14 cellular contexts compared by ENCODE assay signal in the genomic region with DNA sequence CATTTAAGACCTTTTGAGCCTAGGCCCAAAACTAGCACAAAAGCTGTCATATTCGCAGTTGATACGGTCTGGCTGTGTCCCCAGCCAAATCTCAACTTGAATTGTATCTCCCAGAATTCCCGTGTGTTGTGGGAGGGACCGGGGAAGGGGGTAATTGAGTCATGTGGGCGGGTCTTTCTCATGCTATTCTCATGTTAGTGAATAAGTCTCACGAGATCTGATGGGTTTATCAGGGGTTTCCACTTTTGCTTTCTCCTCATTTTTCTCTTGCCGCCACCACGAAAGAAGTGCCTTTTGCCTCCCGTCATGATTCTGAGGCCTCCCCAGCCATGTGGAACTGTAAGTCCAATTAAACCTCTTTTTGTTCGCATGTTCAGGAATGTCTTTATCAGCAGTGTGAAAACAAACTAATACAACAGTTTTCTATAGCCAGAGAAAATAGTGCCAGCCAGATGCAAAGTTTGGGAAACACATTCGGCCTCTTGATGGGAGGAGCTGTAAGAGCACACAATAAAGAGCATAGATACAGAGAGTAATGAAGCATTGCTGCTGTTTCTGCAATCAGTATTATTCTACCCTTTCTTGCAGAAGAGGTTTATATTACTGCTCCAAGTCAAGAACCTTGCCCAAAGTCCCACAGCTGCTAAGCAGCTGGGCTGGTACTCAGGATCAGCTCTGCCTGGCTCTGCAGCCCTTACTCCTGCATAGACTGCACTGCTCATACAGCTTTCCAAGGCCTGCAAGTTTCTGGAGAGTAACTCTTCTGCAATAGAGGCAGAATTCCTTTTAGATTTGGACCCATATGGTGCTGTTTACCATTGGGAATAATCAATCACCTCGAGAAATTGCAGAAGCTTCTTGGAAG. TPM values are rescaled to one million over a fixed set of nuclear protein-coding genes. Genes with fewer than 3 reads are reported as not detected.
DNase-seq lines count a peak whose midpoint lies in the region; ATAC-seq and TF ChIP-seq lines count a peak whose summit lies in the region.
"Had no signal": no experiment of that assay in that cellular context is flagged by ENCODE, and none has a peak within 500 bp of the region (broad histone marks: within the 10 kb centered on the region; RNA-seq: fewer than 3 reads in every experiment).

No MANE protein-coding gene starts in this region.

- intact Hi-C loops in activated CD4-positive, alpha-beta T cell treated with anti-CD3 and anti-CD28 coated beads, Interleukin-2, amount 10 ng/mL, durations not matched to agents 24 days and 14 days (cut with micrococcal nuclease), result no loop called here

- peaks cover 11 to 26% (median 19%) of the 10 kb centered on the region in 5 donors for H3K36me3 ChIP-seq in subcutaneous abdominal adipose tissue (ENCODE audit: control insufficient read depth in 5 of 5, insufficient read depth in 5 of 5, low read length in 5 of 5)

- ATAC-seq in HG02623 (IDR thresholded peaks at IDR 0.05; ENCODE audit: unreplicated experiment) (no peak), GM21423 (IDR thresholded peaks at IDR 0.05; ENCODE audit: unreplicated experiment) (no peak)
- ATAC-seq: esophagus mucosa had no signal

- H3K4me1 Mint-ChIP-seq in activated CD4-positive, alpha-beta T cell treated with anti-CD3 and anti-CD28 coated beads, Interleukin-2, amount 10 ng/mL, durations not matched to agents 24 days and 14 days, result peaks cover 17% of the 10 kb centered on the region
- peaks cover 70% of the 10 kb centered on the region for H3K4me1 Mint-ChIP-seq in brain

- peak overlapping the region; percentile 84 for H3K27ac ChIP-seq in subcutaneous abdominal adipose tissue (ENCODE audit: low read depth, low read length)
- H3K27ac ChIP-seq: WERI-Rb-1 had no signal

- TF ChIP-seq CTCF in brain (conservative IDR thresholded peaks at IDR 0.05), result no peak

- no peaks in the 10 kb centered on the region for H3K27me3 Mint-ChIP-seq in activated CD4-positive, alpha-beta T cell treated with anti-CD3 and anti-CD28 coated beads, Interleukin-2, amount 10 ng/mL, durations not matched to agents 24 days and 14 days
- peaks cover 10% of the 10 kb centered on the region for H3K27me3 Mint-ChIP-seq in brain

- H3K4me1 ChIP-seq in subcutaneous abdominal adipose tissue (ENCODE audit: control insufficient read depth in 5 of 5, insufficient read depth in 5 of 5, low read length in 5 of 5), result peaks cover 2 to 51% (median 36%) of the 10 kb centered on the region in 5 donors

- no peak overlapping the region for H3K27ac Mint-ChIP-seq in activated CD4-positive, alpha-beta T cell treated with anti-CD3 and anti-CD28 coated beads, Interleukin-2, amount 10 ng/mL, durations not matched to agents 24 days and 14 days
- H3K27ac Mint-ChIP-seq in brain, result peak overlapping the region; percentile 75 to 100 (median 89)

- no peaks in the 10 kb centered on the region for H3K9me3 ChIP-seq in subcutaneous abdominal adipose tissue (ENCODE audit: control insufficient read depth in 5 of 5, low read length in 5 of 5)

- no peaks in the 10 kb centered on the region for H3K27me3 ChIP-seq in subcutaneous abdominal adipose tissue (ENCODE audit: control insufficient read depth in 5 of 5, insufficient read depth in 4 of 5, low read length in 5 of 5)

- peak overlapping the region; percentile 44 to 73 (median 57) for H3K4me3 ChIP-seq in subcutaneous abdominal adipose tissue (ENCODE audit: low read depth in 1 of 5, low read length in 5 of 5)

- DNase-seq in activated CD4-positive, alpha-beta T cell treated with anti-CD3 and anti-CD28 coated beads, Interleukin-2, amount 10 ng/mL, durations not matched to agents 24 days and 14 days, result peak; percentile 50
- DNase-seq in activated CD4-positive, alpha-beta T cell treated with anti-CD3 and anti-CD28 coated beads for 48 hours, result no peak
- peak; percentile 27 for DNase-seq in iris pigment epithelial cell (ENCODE audit: low read depth)
- DNase-seq in effector CD4-positive, alpha-beta T cell, result no peak
- DNase-seq: activated T-cell treated with anti-CD3 and anti-CD28 coated beads, Interleukin-2, amount 50 U/mL, for 48 hours; NCI-H446 treated with DMSO at 0.1 percent for 48 hours; stimulated activated CD4-positive, alpha-beta T cell treated with anti-CD3 and anti-CD28 coated beads, Interleukin-4, amount 100 ng/mL, for 24 hours; substantia nigra; WERI-Rb-1 had no signal

- H3K9ac ChIP-seq in subcutaneous abdominal adipose tissue (ENCODE audit: low read length in 5 of 5), result peak overlapping the region in 3 of 5 donors; percentile 43 to 82 (median 54)

- peaks cover 27% of the 10 kb centered on the region for H3K36me3 Mint-ChIP-seq in activated CD4-positive, alpha-beta T cell treated with anti-CD3 and anti-CD28 coated beads, Interleukin-2, amount 10 ng/mL, durations not matched to agents 24 days and 14 days (ENCODE audit: low read depth)
- peaks cover 32% of the 10 kb centered on the region for H3K36me3 Mint-ChIP-seq in brain

- peaks cover 17% of the 10 kb centered on the region for H3K9me3 Mint-ChIP-seq in activated CD4-positive, alpha-beta T cell treated with anti-CD3 and anti-CD28 coated beads, Interleukin-2, amount 10 ng/mL, durations not matched to agents 24 days and 14 days
- H3K9me3 Mint-ChIP-seq in brain, result peaks cover 7 to 24% (median 15%) of the 10 kb centered on the region in 5 experiments

- H3K4me3 Mint-ChIP-seq in activated CD4-positive, alpha-beta T cell treated with anti-CD3 and anti-CD28 coated beads, Interleukin-2, amount 10 ng/mL, durations not matched to agents 24 days and 14 days, result no peak overlapping the region
- H3K4me3 Mint-ChIP-seq in brain, result peak overlapping the region; percentile 87 to 99 (median 91)

RNA-seq across cellular contexts. Expression of a gene that starts 2.0 kb away (rescaled TPM):
- total RNA-seq in activated CD4-positive, alpha-beta T cell treated with anti-CD3 and anti-CD28 coated beads, Interleukin-2, amount 10 ng/mL, durations not matched to agents 24 days and 14 days, result 39.4 and 44.0 TPM in 2 replicates
- 3.1 TPM for polyA plus RNA-seq in brain (ENCODE audit: insufficient read depth, low read depth, low replicate concordance)

Comparison
In these comparisons a context has a peak if more than half of its experiments do, and no peak if none do; other contexts are left out.
1. DNase-seq: peak in activated CD4-positive, alpha-beta T cell treated with anti-CD3 and anti-CD28 coated beads, Interleukin-2, amount 10 ng/mL, durations not matched to agents 24 days and 14 days (single experiment) and iris pigment epithelial cell (single experiment); none in activated CD4-positive, alpha-beta T cell treated with anti-CD3 and anti-CD28 coated beads for 48 hours (single experiment) and effector CD4-positive, alpha-beta T cell (single experiment).